Comparison of ENCODE assay signal across 23 cellular contexts in the genomic region with DNA sequence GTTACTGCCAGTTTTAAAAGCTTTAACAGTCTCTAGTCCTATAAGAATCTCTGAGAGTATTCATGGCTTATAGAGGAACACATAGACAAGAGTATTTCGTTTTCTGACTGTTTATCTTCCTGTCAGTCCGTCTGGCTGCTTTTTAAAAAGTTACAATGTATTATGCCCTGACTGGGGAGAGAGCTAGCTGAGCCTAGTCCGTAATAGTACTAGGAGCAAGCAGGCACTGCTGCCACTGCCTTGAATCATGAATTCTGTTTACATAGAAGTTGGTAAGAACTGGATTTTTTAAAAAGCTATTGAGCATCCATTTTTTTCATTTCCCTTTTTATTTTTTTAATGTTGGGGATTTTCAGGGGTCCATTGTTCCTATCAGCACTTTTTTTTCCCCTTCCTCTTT.
"Had no signal": no experiment of that assay in that cellular context is flagged by ENCODE, and none has a peak within 500 bp of the region (broad histone marks: within the 10 kb centered on the region; RNA-seq: fewer than 3 reads in every experiment).

No MANE protein-coding gene starts in this region.

- H3K4me3 Mint-ChIP-seq: activated CD4-positive, alpha-beta memory T cell treated with anti-CD3 and anti-CD28 coated beads for 36 hours; activated CD4-positive, alpha-beta T cell treated with anti-CD3 and anti-CD28 coated beads, Interleukin-2, amount 10 ng/mL, durations not matched to agents 24 days and 14 days; effector memory CD8-positive, alpha-beta T cell; T-helper 1 cell treated with Interleukin-12 subunit alpha and Interleukin-12 subunit beta and Interleukin-4 antibody, amounts not matched to agents 30 μg/mL and 1 μg/mL, for 36 hours had no signal

- H3K9me3 Mint-ChIP-seq: activated CD4-positive, alpha-beta memory T cell treated with anti-CD3 and anti-CD28 coated beads for 36 hours; activated CD4-positive, alpha-beta T cell treated with anti-CD3 and anti-CD28 coated beads, Interleukin-2, amount 10 ng/mL, durations not matched to agents 24 days and 14 days; activated naive CD4-positive, alpha-beta T cell treated with anti-CD3 and anti-CD28 coated beads, Interleukin-2, amount 50 U/mL, for 72 hours; effector memory CD8-positive, alpha-beta T cell; T-helper 1 cell treated with Interleukin-12 subunit alpha and Interleukin-12 subunit beta and Interleukin-4 antibody, amounts not matched to agents 30 μg/mL and 1 μg/mL, for 36 hours had no signal

- DNase-seq: activated CD4-positive, alpha-beta memory T cell treated with anti-CD3 and anti-CD28 coated beads for 36 hours; activated CD4-positive, alpha-beta T cell treated with anti-CD3 and anti-CD28 coated beads, Interleukin-2, amount 10 ng/mL, durations not matched to agents 24 days and 14 days; activated effector memory CD4-positive, alpha-beta T cell treated with anti-CD3 and anti-CD28 coated beads, Interleukin-2, amount 50 U/mL, for 16 hours; amniotic stem cell; caudate nucleus; cortex of kidney; effector memory CD8-positive, alpha-beta T cell; erythroblast; head of caudate nucleus; hippocampal formation; left cardiac atrium; lower lobe of right lung; mesendoderm; stimulated activated CD4-positive, alpha-beta T cell treated with anti-CD3 and anti-CD28 coated beads, Interleukin-15, amount 100 ng/mL, for 24 hours; stimulated activated CD4-positive, alpha-beta T cell treated with anti-CD3 and anti-CD28 coated beads, Interleukin-2, amount 100 ng/mL, for 24 hours; stimulated activated naive CD4-positive, alpha-beta T cell treated with Interleukin-2 at 50 U/mL for 16 hours; SW 1271; T1000; transverse colon; WERI-Rb-1 had no signal

- H3K27me3 Mint-ChIP-seq: activated CD4-positive, alpha-beta memory T cell treated with anti-CD3 and anti-CD28 coated beads for 36 hours; activated CD4-positive, alpha-beta T cell treated with anti-CD3 and anti-CD28 coated beads, Interleukin-2, amount 10 ng/mL, durations not matched to agents 24 days and 14 days; effector memory CD8-positive, alpha-beta T cell had no signal

- ATAC-seq: activated CD4-positive, CD25-positive, alpha-beta regulatory T cell treated with anti-CD3 and anti-CD28 coated beads, Interleukin-2, amount 50 U/mL, for 24 hours; activated naive CD4-positive, alpha-beta T cell treated with anti-CD3 and anti-CD28 coated beads, Interleukin-2, amount 50 U/mL, for 72 hours; effector memory CD8-positive, alpha-beta T cell; left cardiac atrium; lower lobe of right lung had no signal

- H3K27ac Mint-ChIP-seq: activated CD4-positive, alpha-beta memory T cell treated with anti-CD3 and anti-CD28 coated beads for 36 hours; activated CD4-positive, alpha-beta T cell treated with anti-CD3 and anti-CD28 coated beads, Interleukin-2, amount 10 ng/mL, durations not matched to agents 24 days and 14 days; T-helper 1 cell treated with Interleukin-12 subunit alpha and Interleukin-12 subunit beta and Interleukin-4 antibody, amounts not matched to agents 30 μg/mL and 1 μg/mL, for 36 hours had no signal
